20 cellular contexts compared by ENCODE assay signal in genomic region chr7:12360948-12361347, GRCh38. TPM values are rescaled to one million over a fixed set of nuclear protein-coding genes. Genes with fewer than 3 reads are reported as not detected.
DNase-seq lines count a peak whose midpoint lies in the region; ATAC-seq, FAIRE-seq and TF ChIP-seq lines count a peak whose summit lies in the region.
"Had no signal": no experiment of that assay in that cellular context is flagged by ENCODE, and none has a peak within 500 bp of the region (broad histone marks: within the 10 kb centered on the region; RNA-seq: fewer than 3 reads in every experiment).

No MANE protein-coding gene starts in this region.

- H3K4me3 ChIP-seq in cardiac muscle cell (no peak overlapping the region), GM12878 (no peak overlapping the region)
- H3K4me3 ChIP-seq: BLaER1, GM23338 had no signal

- ATAC-seq in Right ventricle myocardium inferior (no peak), GM12878 (no peak), GM18858 (IDR thresholded peaks at IDR 0.05; ENCODE audit: unreplicated experiment) (no peak)
- ATAC-seq: GM23338, HCT116 had no signal

- H3K79me2 ChIP-seq in GM12878 (ENCODE audit: control insufficient read depth, insufficient read depth, low read length): no peaks in the 10 kb centered on the region

- H3K27ac ChIP-seq in cardiac muscle cell: peak overlapping the region; percentile 32
- no peak overlapping the region for H3K27ac ChIP-seq in GM12878 (ENCODE audit: control insufficient read depth, insufficient read depth)
- H3K27ac ChIP-seq: BLaER1, HL-60 had no signal

- in situ Hi-C loops in GM12878 (cut with MboI): no loop called here

- no TSS peak for BruUV-seq in GM12878 (replicated peaks; lab: Mats Ljungman, UMichigan)

- no peak for TF ChIP-seq CTCF in cardiac muscle cell (IDR thresholded peaks at IDR 0.05; ENCODE audit: low read depth, low read length)
- TF ChIP-seq CTCF in GM12878 (IDR thresholded peaks at IDR 0.05 in 2 of 3, conservative IDR thresholded peaks at IDR 0.05 in 1 of 3; ENCODE audit: control insufficient read depth in 2 of 3, extremely low read depth in 1 of 3, insufficient read depth in 1 of 3, low read depth in 3 of 3, low read length in 3 of 3): no peak

- 2% methylated on average over 2 of the region's 2 CpGs for WGBS in GM12878 (ENCODE audit: insufficient coverage, insufficient replicate concordance, low lambda C conversion rate, missing lambda C conversion rate)

- intact Hi-C loops in Right ventricle myocardium inferior (cut with DNase I) (no loop called here), GM12878 (cut with micrococcal nuclease; ENCODE audit: unreplicated experiment) (no loop called here)

- no peak for TF ChIP-seq EP300 in GM12878 (IDR thresholded peaks at IDR 0.05; ENCODE audit: borderline replicate concordance in 1 of 2, control insufficient read depth in 1 of 2, low read depth in 2 of 2, low read length in 2 of 2)

- peaks cover 13% of the 10 kb centered on the region for H3K4me1 ChIP-seq in cardiac muscle cell (ENCODE audit: low read depth)
- H3K4me1 ChIP-seq in GM12878 (ENCODE audit: control insufficient read depth, insufficient read depth, low read length): no peaks in the 10 kb centered on the region
- H3K4me1 ChIP-seq: BLaER1 had no signal

- no peak for TF ChIP-seq RAD21 in GM12878 (IDR thresholded peaks at IDR 0.05; ENCODE audit: insufficient read depth, low read depth, low read length)

- FAIRE-seq in GM12878 (lab: Jason Lieb, UNC): no peak

- CTCF ChIA-PET in GM12878 (lab: Yijun Ruan, JAX): no interaction called here

- RAD21 ChIA-PET in GM12878 (lab: Charles Lee; ENCODE audit: unreplicated experiment): no interaction called here

- no peak overlapping the region for H3K9ac ChIP-seq in GM12878 (ENCODE audit: control insufficient read depth, insufficient read depth, low read length)
- H3K9ac ChIP-seq: BLaER1 had no signal

- no peak overlapping the region for H3K4me2 ChIP-seq in GM12878 (ENCODE audit: control insufficient read depth, insufficient read depth)
- H3K4me2 ChIP-seq: BLaER1, GM23338 had no signal

- H4K20me1 ChIP-seq in GM12878 (ENCODE audit: control insufficient read depth, insufficient read depth): no peaks in the 10 kb centered on the region
- H4K20me1 ChIP-seq: BLaER1 had no signal

- H3K27me3 ChIP-seq in cardiac muscle cell: no peaks in the 10 kb centered on the region
- no peaks in the 10 kb centered on the region for H3K27me3 ChIP-seq in GM12878 (replicated peaks in 1 of 2; ENCODE audit: control insufficient read depth in 2 of 2, insufficient read depth in 2 of 2, low read length in 1 of 2)
- H3K27me3 ChIP-seq: BLaER1 had no signal

- H3K9me3 ChIP-seq in cardiac muscle cell (ENCODE audit: low read depth) (no peaks in the 10 kb centered on the region), GM12878 (replicated peaks; ENCODE audit: control insufficient read depth, insufficient read depth, low read length) (no peaks in the 10 kb centered on the region)
- H3K9me3 ChIP-seq: BLaER1 had no signal

- H3K36me3 ChIP-seq in cardiac muscle cell: peaks cover 45% of the 10 kb centered on the region
- no peaks in the 10 kb centered on the region for H3K36me3 ChIP-seq in GM12878 (ENCODE audit: control insufficient read depth in 2 of 2, insufficient read depth in 2 of 2, low read length in 1 of 2)
- H3K36me3 ChIP-seq: BLaER1 had no signal

- SMC1A ChIA-PET in GM12878 (lab: Charles Lee; ENCODE audit: uncharacterized antibody, unreplicated experiment): no interaction called here

- no peak overlapping the region for H2AFZ ChIP-seq in GM12878 (ENCODE audit: control insufficient read depth, low read depth, low read length)
- H2AFZ ChIP-seq: GM23338 had no signal

- no peak for DNase-seq in cardiac muscle cell (ENCODE audit: low read depth in 1 of 2, low spot score in 1 of 2)
- DNase-seq in Right ventricle myocardium inferior (ENCODE audit: missing footprints): no peak
- no peak for DNase-seq in GM12878 (ENCODE audit: low read depth, low spot score)
- DNase-seq in iris pigment epithelial cell (ENCODE audit: low read depth): peak; percentile 9
- no peak for DNase-seq in HuH-7.5 (ENCODE audit: low spot score)
- DNase-seq in cerebellum (ENCODE audit: low spot score): no peak
- DNase-seq: 8988T; CD4-positive, alpha-beta memory T cell; DMS153; DMS79; GF-D8; H7; HFFc6; IMR-90 had no signal

- TF ChIP-seq POLR2A in GM12878 (IDR thresholded peaks at IDR 0.05; ENCODE audit: low read depth, low read length): no peak

- POLR2A ChIA-PET in GM12878 (lab: Charles Lee): no interaction called here

TF ChIP-seq in GM12878, 131 proteins besides CTCF, POLR2A, EP300 and RAD21:
- peak; percentile 65 for TF ChIP-seq JUNB (IDR thresholded peaks at IDR 0.05)
- no peak for TF ChIP-seq KLF5 (IDR thresholded peaks at IDR 0.05; ENCODE audit: partially characterized antibody)
- TF ChIP-seq RUNX3 (IDR thresholded peaks at IDR 0.05; ENCODE audit: low read length): peak; percentile 46; the same call in 1 of the 2 replicates
- no peak for TF ChIP-seq HDGF (IDR thresholded peaks at IDR 0.05)
- TF ChIP-seq NFIC (IDR thresholded peaks at IDR 0.05; ENCODE audit: low read depth, low read length): peak; percentile 61; the same call in 1 of the 2 replicates
- TF ChIP-seq SIN3A (IDR thresholded peaks at IDR 0.05; ENCODE audit: low read depth, low read length): no peak
- no peak for TF ChIP-seq BCL11A (IDR thresholded peaks at IDR 0.05; ENCODE audit: low read depth, low read length)
TF ChIP-seq in GM12878: peak in this region for 3.

RNA-seq across cellular contexts. Expression of gene VWDE, which starts 42.7 kb away (rescaled TPM):
- total RNA-seq in cardiac muscle cell: 46.3 and 95.8 TPM in 2 replicates
- 51.5 and 104 TPM in 2 replicates for polyA plus RNA-seq in cardiac muscle cell
- total RNA-seq in Right ventricle myocardium inferior: not detected
- total RNA-seq in GM12878 (2013; cell fraction: nucleolus; rRNA removed): 0.27 TPM in 2 replicates
- total RNA-seq in GM12878 (2014; rRNA removed): 1.9 and 2.9 TPM in 2 replicates
- 2.1 and 2.3 TPM in 2 replicates for total RNA-seq in GM12878 (2014; rRNA removed; fragmentation: Illumina TruSeq; extraction: Trizol)
- 0.74 and 1.5 TPM in 2 replicates for total RNA-seq in GM12878 (2021)
- not detected for polyA plus RNA-seq in GM12878 (2011; ENCODE audit: low read depth)
- polyA plus RNA-seq in GM12878 (2011; rRNA removed): 0.75 and 1.2 TPM in 2 replicates
- polyA plus RNA-seq in GM12878 (2011; cell fraction: cytosol; rRNA removed): 0.19 and 0.20 TPM in 2 replicates
- 1.7 and 2.2 TPM in 2 replicates for polyA plus RNA-seq in GM12878 (2011; cell fraction: nucleus; rRNA removed)
- 0.14 and 0.17 TPM in 2 replicates for polyA plus RNA-seq in GM12878 (2012)
- 1.2 and 1.5 TPM in 2 replicates for polyA plus RNA-seq in GM12878 (2014; fragmentation: Illumina TruSeq; extraction: Trizol)
- 1 to 10 TPM; 1.1 to 1.8 TPM for polyA plus RNA-seq in GM12878 (2014; fragmentation: Nextera tagmentation; extraction: Ambion mirVana)
- 0.52 and 0.96 TPM in 2 replicates for polyA plus RNA-seq in GM12878 (2014; rRNA removed)
- polyA plus RNA-seq in GM12878 (2016; fragmentation: Nextera tagmentation; extraction: Ambion mirVana): 1 to 10 TPM; 1.1 to 1.7 TPM
- polyA minus RNA-seq in GM12878 (2011; rRNA and poly(A)+ RNA removed): 0.88 and 1.0 TPM in 2 replicates
- 0.21 and 0.27 TPM in 2 replicates for polyA minus RNA-seq in GM12878 (2011; cell fraction: cytosol; rRNA and poly(A)+ RNA removed)
- 1.4 and 1.8 TPM in 2 replicates for polyA minus RNA-seq in GM12878 (2011; cell fraction: nucleus; rRNA and poly(A)+ RNA removed)
- 7.2 TPM for total RNA-seq in cerebellum
- total RNA-seq: HFFc6 had no signal
- polyA plus RNA-seq: CD14-positive monocyte had no signal
